Comparison of ENCODE assay signal across 29 cellular contexts in the genomic region with DNA sequence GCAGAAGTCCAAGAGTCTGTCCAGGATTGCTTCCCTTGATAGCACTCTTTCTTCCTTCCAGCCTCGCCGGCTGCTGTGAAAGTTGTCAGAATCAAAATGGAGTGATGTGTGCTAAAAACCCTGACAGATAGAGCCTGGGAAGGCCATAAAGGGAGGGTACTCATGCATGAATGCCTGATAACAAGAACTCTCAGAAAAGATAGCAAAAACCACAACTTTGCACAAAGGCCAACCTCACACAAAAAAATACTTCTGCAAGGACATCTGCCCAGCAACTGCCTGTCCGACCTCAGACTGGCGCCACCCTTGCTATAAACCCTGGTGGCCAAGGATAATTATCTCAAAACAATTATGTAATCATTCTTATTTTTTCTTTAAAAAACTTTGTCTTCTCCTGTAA.
"Had no signal": no experiment of that assay in that cellular context is flagged by ENCODE, and none has a peak within 500 bp of the region (broad histone marks: within the 10 kb centered on the region; RNA-seq: fewer than 3 reads in every experiment).

No MANE protein-coding gene starts in this region.

- H3K4me3 ChIP-seq: ascending aorta, hepatocyte, pancreas, psoas muscle, tibial artery had no signal

- H3K27ac Mint-ChIP-seq: activated CD4-positive, alpha-beta memory T cell treated with anti-CD3 and anti-CD28 coated beads, Interleukin-2, amount 10 ng/mL, durations not matched to agents 7 days and 5 days; activated CD4-positive, alpha-beta T cell treated with anti-CD3 and anti-CD28 coated beads, Interleukin-2, amount 10 ng/mL, durations not matched to agents 24 days and 14 days; activated naive CD4-positive, alpha-beta T cell treated with anti-CD3 and anti-CD28 coated beads, Interleukin-2, amount 50 U/mL, for 72 hours; activated T-cell treated with anti-CD3 and anti-CD28 coated beads, Interleukin-2, amount 50 U/mL, for 72 hours; natural killer cell treated with Interleukin-12 subunit alpha and Interleukin-12 subunit beta and Interleukin-15 and Interleukin-18, amount 100 ng/mL, for 72 hours; stimulated activated naive CD8-positive, alpha-beta T cell treated with anti-CD3 and anti-CD28 coated beads, Interleukin-15, Interleukin-2, amounts not matched to agents 100 ng/mL and 50 ng/mL, for 24 hours; T-helper 1 cell treated with Interleukin-12 subunit alpha and Interleukin-12 subunit beta and Interleukin-4 antibody, amounts not matched to agents 30 μg/mL and 1 μg/mL, for 36 hours had no signal

- ATAC-seq: activated CD4-positive, CD25-positive, alpha-beta regulatory T cell treated with anti-CD3 and anti-CD28 coated beads, Interleukin-2, amount 50 U/mL, for 24 hours; activated naive CD4-positive, alpha-beta T cell treated with anti-CD3 and anti-CD28 coated beads, Interleukin-2, amount 50 U/mL, for 72 hours; activated T-cell treated with anti-CD3 and anti-CD28 coated beads, Interleukin-2, amount 50 U/mL, for 72 hours; esophagus mucosa; left ventricle myocardium superior; natural killer cell treated with Interleukin-12 subunit alpha and Interleukin-12 subunit beta and Interleukin-15 and Interleukin-18, amount 100 ng/mL, for 72 hours; pancreas; psoas muscle; right cardiac atrium had no signal

- H3K36me3 Mint-ChIP-seq: natural killer cell treated with Interleukin-12 subunit alpha and Interleukin-12 subunit beta and Interleukin-15 and Interleukin-18, amount 100 ng/mL, for 72 hours had no signal

- H3K36me3 ChIP-seq: ascending aorta, brain microvascular endothelial cell, neutrophil, pancreas, tibial artery had no signal

- DNase-seq: activated CD4-positive, alpha-beta memory T cell treated with anti-CD3 and anti-CD28 coated beads, Interleukin-2, amount 10 ng/mL, durations not matched to agents 7 days and 5 days; activated CD4-positive, alpha-beta T cell treated with anti-CD3 and anti-CD28 coated beads, Interleukin-2, amount 10 ng/mL, durations not matched to agents 24 days and 14 days; activated gamma-delta T cell; activated T-cell treated with anti-CD3 and anti-CD28 coated beads, Interleukin-2, amount 50 U/mL, for 72 hours; brain microvascular endothelial cell; caudate nucleus; dermis blood vessel endothelial cell; effector CD8-positive, alpha-beta T cell; glutamatergic neuron; left ventricle myocardium superior; midbrain; pancreas; psoas muscle; right cardiac atrium; stimulated activated CD4-positive, alpha-beta T cell treated with anti-CD3 and anti-CD28 coated beads, Interleukin-12 subunit alpha, Interleukin-12 subunit beta, amount 100 ng/mL, for 4 hours; stimulated activated CD4-positive, alpha-beta T cell treated with anti-CD3 and anti-CD28 coated beads, Interleukin-4, amount 100 ng/mL, for 4 hours; substantia nigra; T1000; tibial artery had no signal

- H3K4me3 Mint-ChIP-seq: activated CD4-positive, alpha-beta memory T cell treated with anti-CD3 and anti-CD28 coated beads, Interleukin-2, amount 10 ng/mL, durations not matched to agents 7 days and 5 days; activated CD4-positive, alpha-beta T cell treated with anti-CD3 and anti-CD28 coated beads, Interleukin-2, amount 10 ng/mL, durations not matched to agents 24 days and 14 days; activated T-cell treated with anti-CD3 and anti-CD28 coated beads, Interleukin-2, amount 50 U/mL, for 72 hours; natural killer cell treated with Interleukin-12 subunit alpha and Interleukin-12 subunit beta and Interleukin-15 and Interleukin-18, amount 100 ng/mL, for 72 hours; stimulated activated naive CD8-positive, alpha-beta T cell treated with anti-CD3 and anti-CD28 coated beads, Interleukin-15, Interleukin-2, amounts not matched to agents 100 ng/mL and 50 ng/mL, for 24 hours; T-helper 1 cell treated with Interleukin-12 subunit alpha and Interleukin-12 subunit beta and Interleukin-4 antibody, amounts not matched to agents 30 μg/mL and 1 μg/mL, for 36 hours had no signal

- H3K27me3 ChIP-seq: ascending aorta, brain microvascular endothelial cell, hepatocyte, neutrophil, pancreas, tibial artery had no signal

- H3K27ac ChIP-seq: ascending aorta, brain microvascular endothelial cell, hepatocyte, neutrophil, pancreas, psoas muscle, tibial artery, VCaP had no signal

- H3K4me1 ChIP-seq: ascending aorta, pancreas, psoas muscle, tibial artery had no signal

- H3K9me3 ChIP-seq: ascending aorta, neutrophil, pancreas, psoas muscle, tibial artery had no signal

- H3K9me3 Mint-ChIP-seq: activated CD4-positive, alpha-beta memory T cell treated with anti-CD3 and anti-CD28 coated beads, Interleukin-2, amount 10 ng/mL, durations not matched to agents 7 days and 5 days; activated CD4-positive, alpha-beta T cell treated with anti-CD3 and anti-CD28 coated beads, Interleukin-2, amount 10 ng/mL, durations not matched to agents 24 days and 14 days; natural killer cell treated with Interleukin-12 subunit alpha and Interleukin-12 subunit beta and Interleukin-15 and Interleukin-18, amount 100 ng/mL, for 72 hours; T-helper 1 cell treated with Interleukin-12 subunit alpha and Interleukin-12 subunit beta and Interleukin-4 antibody, amounts not matched to agents 30 μg/mL and 1 μg/mL, for 36 hours had no signal
